In genomic region chr9:134459573-134459972, GRCh38 we compare ENCODE assay signal across 26 cellular contexts.
"Had no signal": no experiment of that assay in that cellular context is flagged by ENCODE, and none has a peak within 500 bp of the region (broad histone marks: within the 10 kb centered on the region; RNA-seq: fewer than 3 reads in every experiment).

No MANE protein-coding gene starts in this region.

- FAIRE-seq: endometrium, islet of Langerhans had no signal

- H3K36me3 Mint-ChIP-seq: naive thymus-derived CD8-positive, alpha-beta T cell; type B pancreatic cell had no signal

- H3K9me3 Mint-ChIP-seq: effector memory CD8-positive, alpha-beta T cell; naive thymus-derived CD8-positive, alpha-beta T cell; nephron progenitor cell; stimulated activated effector memory CD8-positive, alpha-beta T cell treated with anti-CD3 and anti-CD28 coated beads, Interleukin-12 subunit alpha, Interleukin-12 subunit beta, amount 100 ng/mL, for 72 hours; type B pancreatic cell had no signal

- H3K9me3 ChIP-seq: ovary, psoas muscle, right lobe of liver, thyroid gland had no signal

- ATAC-seq: effector memory CD8-positive, alpha-beta T cell; heart right ventricle; left cardiac atrium; naive thymus-derived CD8-positive, alpha-beta T cell; psoas muscle; stimulated activated effector memory CD8-positive, alpha-beta T cell treated with anti-CD3 and anti-CD28 coated beads, Interleukin-12 subunit alpha, Interleukin-12 subunit beta, amount 100 ng/mL, for 72 hours had no signal

- H3K4me3 ChIP-seq: esophagus squamous epithelium, heart right ventricle, left lung, ovary, psoas muscle, right lobe of liver, stomach, thyroid gland had no signal

- H3K4me3 Mint-ChIP-seq: effector memory CD8-positive, alpha-beta T cell; naive thymus-derived CD8-positive, alpha-beta T cell; nephron progenitor cell; stimulated activated effector memory CD8-positive, alpha-beta T cell treated with anti-CD3 and anti-CD28 coated beads, Interleukin-12 subunit alpha, Interleukin-12 subunit beta, amount 100 ng/mL, for 72 hours; type B pancreatic cell had no signal

- H3K4me1 ChIP-seq: right lobe of liver had no signal

- H3K27ac ChIP-seq: left lung, ovary, psoas muscle, right lobe of liver, thyroid gland had no signal

- H3K27me3 Mint-ChIP-seq: type B pancreatic cell had no signal

- DNase-seq: cortex of kidney; effector memory CD8-positive, alpha-beta T cell; erythroblast; esophagus squamous epithelium; foreskin melanocyte; glutamatergic neuron; heart right ventricle; hippocampal formation; left cardiac atrium; mammary epithelial cell; naive thymus-derived CD8-positive, alpha-beta T cell; nephron progenitor cell; occipital lobe; ovary; psoas muscle; stimulated activated CD4-positive, alpha-beta T cell treated with anti-CD3 and anti-CD28 coated beads, Interleukin-2, amount 100 ng/mL, for 24 hours; stimulated activated CD4-positive, alpha-beta T cell treated with anti-CD3 and anti-CD28 coated beads, Interleukin-4, amount 100 ng/mL, for 24 hours; stimulated activated naive CD4-positive, alpha-beta T cell treated with Interleukin-2 at 50 U/mL for 16 hours; stomach; thyroid gland had no signal

- H3K36me3 ChIP-seq: esophagus squamous epithelium, heart right ventricle, left lung, ovary, right lobe of liver, stomach, thyroid gland had no signal

- H3K27ac Mint-ChIP-seq: effector memory CD8-positive, alpha-beta T cell; nephron progenitor cell had no signal

- H3K27me3 ChIP-seq: ovary, right lobe of liver, thyroid gland had no signal
